12 cellular contexts compared by ENCODE assay signal in genomic region chr16:72474511-72475123, GRCh38.
DNase-seq lines count a peak whose midpoint lies in the region; ATAC-seq and TF ChIP-seq lines count a peak whose summit lies in the region.
"Had no signal": no experiment of that assay in that cellular context is flagged by ENCODE, and none has a peak within 500 bp of the region (broad histone marks: within the 10 kb centered on the region; RNA-seq: fewer than 3 reads in every experiment).

No MANE protein-coding gene starts in this region.

- H3K4me1 Mint-ChIP-seq in activated T-helper 2 cell treated with anti-CD3 and anti-CD28 coated beads, Interferon-gamma antibody, Interleukin-2, Interleukin-4, amounts not matched to agents 10 μg/mL and 5 μg/mL and 100 μg/mL, durations not matched to agents 14 hours and 24 hours and 36 hours (ENCODE audit: low read depth): peaks cover 13% of the 10 kb centered on the region

- H3K9me3 ChIP-seq in gastrocnemius medialis: no peaks in the 10 kb centered on the region

- TF ChIP-seq CTCF in AG09309 (IDR thresholded peaks at IDR 0.05; ENCODE audit: control insufficient read depth, insufficient read depth, low read depth, low read length, missing control alignments): no peak
- TF ChIP-seq CTCF in gastrocnemius medialis (IDR thresholded peaks at IDR 0.05 in 4 of 5, conservative IDR thresholded peaks at IDR 0.05 in 1 of 5): no peak

- H3K36me3 Mint-ChIP-seq in activated T-helper 2 cell treated with anti-CD3 and anti-CD28 coated beads, Interferon-gamma antibody, Interleukin-2, Interleukin-4, amounts not matched to agents 10 μg/mL and 5 μg/mL and 100 μg/mL, durations not matched to agents 14 hours and 24 hours and 36 hours (ENCODE audit: low read depth): no peaks in the 10 kb centered on the region

- H3K27ac Mint-ChIP-seq in activated T-helper 2 cell treated with anti-CD3 and anti-CD28 coated beads, Interferon-gamma antibody, Interleukin-2, Interleukin-4, amounts not matched to agents 10 μg/mL and 5 μg/mL and 100 μg/mL, durations not matched to agents 14 hours and 24 hours and 36 hours: peak overlapping the region; percentile 40
- H3K27ac Mint-ChIP-seq: dendritic cell treated with granulocyte-macrophage colony-stimulating factor and Interleukin-4, amounts not matched to agents 40 ng/mL and 50 ng/mL, for 4 days had no signal

- no peak overlapping the region for H3K4me3 Mint-ChIP-seq in activated T-helper 2 cell treated with anti-CD3 and anti-CD28 coated beads, Interferon-gamma antibody, Interleukin-2, Interleukin-4, amounts not matched to agents 10 μg/mL and 5 μg/mL and 100 μg/mL, durations not matched to agents 14 hours and 24 hours and 36 hours (ENCODE audit: low read depth)
- H3K4me3 Mint-ChIP-seq: dendritic cell treated with granulocyte-macrophage colony-stimulating factor and Interleukin-4, amounts not matched to agents 40 ng/mL and 50 ng/mL, for 4 days had no signal

- intact Hi-C loops in activated T-helper 2 cell treated with anti-CD3 and anti-CD28 coated beads, Interferon-gamma antibody, Interleukin-2, Interleukin-4, amounts not matched to agents 10 μg/mL and 5 μg/mL and 100 μg/mL, durations not matched to agents 14 hours and 24 hours and 36 hours (cut with micrococcal nuclease): loop anchor here (2.0 kb wide), 1 partner anchor 190 kb away; no protein-coding TSS in a partner anchor
- intact Hi-C loops in gastrocnemius medialis (cut with DNase I; ENCODE audit: low total_unique reads): no loop called here

- H3K27ac ChIP-seq in gastrocnemius medialis: no peak overlapping the region
- H3K27ac ChIP-seq: HL-60 had no signal

- H3K4me3 ChIP-seq in AG09309 (ENCODE audit: control insufficient read depth, low read depth, low read length) (no peak overlapping the region), gastrocnemius medialis (no peak overlapping the region)

- H3K27me3 ChIP-seq in gastrocnemius medialis: no peaks in the 10 kb centered on the region

- DNase-seq in AG09309 (ENCODE audit: low read depth) (peak; percentile 79), HK-2 (ENCODE audit: unreplicated experiment) (peak; percentile 25), islet precursor cell (peak; percentile 60), gastrocnemius medialis (no peak), NCI-H82 (lab: John Stamatoyannopoulos, UW) (no peak), SKM-1 (lab: John Stamatoyannopoulos, UW; ENCODE audit: unreplicated experiment) (no peak)
- DNase-seq in activated T-helper 2 cell treated with anti-CD3 and anti-CD28 coated beads, Interferon-gamma antibody, Interleukin-2, Interleukin-4, amounts not matched to agents 10 μg/mL and 5 μg/mL and 100 μg/mL, durations not matched to agents 14 hours and 24 hours and 36 hours (ENCODE audit: low spot score): no peak
- DNase-seq: activated CD4-positive, alpha-beta T cell treated with anti-CD3 and anti-CD28 coated beads for 48 hours; stimulated activated CD4-positive, alpha-beta T cell treated with anti-CD3 and anti-CD28 coated beads, Interleukin-4, amount 100 ng/mL, for 4 hours had no signal

- in situ Hi-C loops in gastrocnemius medialis (cut with MboI; ENCODE audit: low sequenced_read_pairs in 4 of 4): no loop called here

- H3K9me3 Mint-ChIP-seq in activated T-helper 2 cell treated with anti-CD3 and anti-CD28 coated beads, Interferon-gamma antibody, Interleukin-2, Interleukin-4, amounts not matched to agents 10 μg/mL and 5 μg/mL and 100 μg/mL, durations not matched to agents 14 hours and 24 hours and 36 hours: no peaks in the 10 kb centered on the region
- H3K9me3 Mint-ChIP-seq: dendritic cell treated with granulocyte-macrophage colony-stimulating factor and Interleukin-4, amounts not matched to agents 40 ng/mL and 50 ng/mL, for 4 days had no signal

- no peak for TF ChIP-seq POLR2A in gastrocnemius medialis (IDR thresholded peaks at IDR 0.05)

- no peaks in the 10 kb centered on the region for H3K36me3 ChIP-seq in gastrocnemius medialis

- no peaks in the 10 kb centered on the region for H3K27me3 Mint-ChIP-seq in activated T-helper 2 cell treated with anti-CD3 and anti-CD28 coated beads, Interferon-gamma antibody, Interleukin-2, Interleukin-4, amounts not matched to agents 10 μg/mL and 5 μg/mL and 100 μg/mL, durations not matched to agents 14 hours and 24 hours and 36 hours (ENCODE audit: low read depth)
- H3K27me3 Mint-ChIP-seq: dendritic cell treated with granulocyte-macrophage colony-stimulating factor and Interleukin-4, amounts not matched to agents 40 ng/mL and 50 ng/mL, for 4 days had no signal

- no peaks in the 10 kb centered on the region for H3K4me1 ChIP-seq in gastrocnemius medialis

- ATAC-seq in GM19035 (IDR thresholded peaks at IDR 0.05; ENCODE audit: unreplicated experiment): no peak
- ATAC-seq in gastrocnemius medialis: no peak

Comparison
In these comparisons a context has a peak if more than half of its experiments do, and no peak if none do; other contexts are left out.
1. DNase-seq: peak in AG09309 (single experiment), HK-2 (single experiment) and islet precursor cell (single experiment); none in activated T-helper 2 cell treated with anti-CD3 and anti-CD28 coated beads, Interferon-gamma antibody, Interleukin-2, Interleukin-4, amounts not matched to agents 10 μg/mL and 5 μg/mL and 100 μg/mL, durations not matched to agents 14 hours and 24 hours and 36 hours (single experiment), gastrocnemius medialis (0 of 2), NCI-H82 (single experiment) and SKM-1 (single experiment).